ENCODE assay signal across 8 cellular contexts in genomic region chr4:56410247-56410646, GRCh38. TPM values are rescaled to one million over a fixed set of nuclear protein-coding genes. Genes with fewer than 3 reads are reported as not detected.
DNase-seq lines count a peak whose midpoint lies in the region; ATAC-seq, FAIRE-seq and TF ChIP-seq lines count a peak whose summit lies in the region.

No MANE protein-coding gene starts in this region.

- no peak for TF ChIP-seq EP300 in A549 (IDR thresholded peaks at IDR 0.05)

- no peak overlapping the region for H3K4me3 ChIP-seq in A549
- no peak overlapping the region for H3K4me3 ChIP-seq in HCT116 (replicated peaks in 1 of 2; ENCODE audit: low read depth in 1 of 2, low read length in 2 of 2)
- peak overlapping the region; percentile 52 for H3K4me3 ChIP-seq in iPS-20b (ENCODE audit: low read length)
- H3K4me3 ChIP-seq in skin epidermis, result peak overlapping the region in 1 of 7 experiments; percentile 6

- peaks cover 43% of the 10 kb centered on the region; the same call in 1 of the 2 replicates for H4K20me1 ChIP-seq in HCT116 (ENCODE audit: insufficient read depth)

- intact Hi-C loops in HCT116 (cut with micrococcal nuclease), result no loop called here

- H3K9me3 ChIP-seq in A549 (no peaks in the 10 kb centered on the region), HCT116 (ENCODE audit: control insufficient read depth in 1 of 2, insufficient read depth in 1 of 2, low read depth in 1 of 2, low read length in 2 of 2) (no peaks in the 10 kb centered on the region), iPS-20b (ENCODE audit: insufficient read depth, low read depth, low read length) (no peaks in the 10 kb centered on the region)

- no peak for TF ChIP-seq CTCF in A549 (IDR thresholded peaks at IDR 0.05)
- TF ChIP-seq CTCF in HCT116 (IDR thresholded peaks at IDR 0.05 in 2 of 3, conservative IDR thresholded peaks at IDR 0.05 in 1 of 3; ENCODE audit: borderline replicate concordance in 1 of 3, insufficient read depth in 1 of 3, low read depth in 2 of 3, low read length in 2 of 3), result no peak

- H3K4me2 ChIP-seq in A549, result peak overlapping the region; percentile 74
- H3K4me2 ChIP-seq in HCT116 (ENCODE audit: low read length), result peak overlapping the region; percentile 56

- WGBS in A549 (ENCODE audit: missing lambda C conversion rate), result 11% methylated on average over 3 of the region's 3 CpGs

- ATAC-seq in A549 (peak; percentile 82 to 91), HCT116 (peak; percentile 78)

- H3K79me2 ChIP-seq in HCT116 (ENCODE audit: insufficient read depth, low read length), result peaks cover 99% of the 10 kb centered on the region

- BruUV-seq in HCT116 (replicated peaks; lab: Mats Ljungman, UMichigan), result no TSS peak

- no peak for FAIRE-seq in A549 (lab: Jason Lieb, UNC)

- peak; percentile 47 to 79 for DNase-seq in A549 (ENCODE audit: low read depth in 1 of 2, low spot score in 1 of 2)
- DNase-seq in HCT116 (ENCODE audit: low read depth, low spot score), result peak; percentile 89
- DNase-seq in NCI-H510A (lab: John Stamatoyannopoulos, UW), result peak; percentile 55
- peak; percentile 78 for DNase-seq in brain pericyte (ENCODE audit: low read depth, low spot score)
- DNase-seq in NK-92 (lab: John Stamatoyannopoulos, UW; ENCODE audit: unreplicated experiment), result no peak
- no peak for DNase-seq in GDM1 (lab: John Stamatoyannopoulos, UW)

- no peak overlapping the region for H2AFZ ChIP-seq in HCT116 (ENCODE audit: low read depth, low read length, poor library complexity, severe bottlenecking)

- H3K4me1 ChIP-seq in A549 (peaks cover 28% of the 10 kb centered on the region), HCT116 (ENCODE audit: control insufficient read depth in 1 of 2, insufficient read depth in 2 of 2, low read length in 2 of 2) (peaks cover 16 to 32% of the 10 kb centered on the region in 2 experiments), iPS-20b (ENCODE audit: insufficient read depth, low read length) (peaks cover 30% of the 10 kb centered on the region; the same call in 1 of the 2 replicates)

- H3K9ac ChIP-seq in HCT116 (ENCODE audit: low read length), result peak overlapping the region; percentile 35
- peak overlapping the region; percentile 13; the same call in 1 of the 2 replicates for H3K9ac ChIP-seq in iPS-20b (ENCODE audit: low read depth, low read length)

- RAD21 ChIA-PET in HCT116 (lab: Charles Lee; ENCODE audit: low non-redundant PET in 1 of 2, low total read pairs in 2 of 2, uncharacterized antibody in 2 of 2, unreplicated experiment in 2 of 2), result no interaction called here

- no peaks in the 10 kb centered on the region for H3K9me2 ChIP-seq in HCT116 (ENCODE audit: insufficient read depth)

- H3K27ac ChIP-seq in A549 (peak overlapping the region; percentile 17 to 31; a peak in 2 of 6 replicates), HCT116 (ENCODE audit: low read depth, low read length) (peak overlapping the region; percentile 36; the same call in 1 of the 2 replicates), iPS-20b (ENCODE audit: low read length) (no peak overlapping the region), skin epidermis (peak overlapping the region in 16 of 21 experiments; percentile 4 to 79 (median 51))

- no peak for TF ChIP-seq POLR2A in A549 (IDR thresholded peaks at IDR 0.05; ENCODE audit: low read length)
- TF ChIP-seq POLR2A in HCT116 (IDR thresholded peaks at IDR 0.05; ENCODE audit: borderline replicate concordance, extremely low read depth, insufficient read depth, insufficient read length), result no peak

- POLR2A ChIA-PET in A549 (lab: Yijun Ruan, JAX), result interaction anchor here (1.1 to 2.0 kb wide), 3 partner anchors 23 to 56 kb away, joined by 3 to 10 read pairs (median 7); partner anchors contain the start of genes AASDH, PAICS and PPAT
- POLR2A ChIA-PET in HCT116 (lab: Charles Lee), result interaction anchor here (1.5 to 3.3 kb wide), 2 partner anchors 14 to 23 kb away, joined by 3 to 13 read pairs; partner anchors contain the start of gene AASDH

- TF ChIP-seq RAD21 in A549 (conservative IDR thresholded peaks at IDR 0.05 in 1 of 2, IDR thresholded peaks at IDR 0.05 in 1 of 2) (no peak), HCT116 (IDR thresholded peaks at IDR 0.05; ENCODE audit: low read depth) (peak; percentile 4; the same call in 1 of the 2 replicates)

- no peaks in the 10 kb centered on the region for H3K27me3 ChIP-seq in HCT116 (ENCODE audit: insufficient read depth, low read length)
- H3K27me3 ChIP-seq in iPS-20b (ENCODE audit: insufficient read depth, low read length), result no peaks in the 10 kb centered on the region

- CTCF ChIA-PET in A549 (lab: Yijun Ruan, JAX) (interaction anchor here (1.6 kb wide), 1 partner anchor 15 kb away, joined by 5 read pairs; no protein-coding TSS in a partner anchor), HCT116 (lab: Charles Lee) (interaction anchor here (0.9 to 1.0 kb wide), 2 partner anchors 134 to 426 kb away, joined by 3 read pairs; no protein-coding TSS in a partner anchor)

- peaks cover 15 to 17% of the 10 kb centered on the region in 2 experiments; a peak in 3 of 4 replicates for H3K36me3 ChIP-seq in HCT116 (ENCODE audit: control insufficient read depth in 1 of 2, insufficient read depth in 2 of 2, low read length in 2 of 2)
- H3K36me3 ChIP-seq in iPS-20b (ENCODE audit: insufficient read depth, low read depth, low read length), result peaks cover 26% of the 10 kb centered on the region

TF ChIP-seq in A549, 52 proteins besides CTCF, POLR2A, EP300 and RAD21:
- TF ChIP-seq MAFK (IDR thresholded peaks at IDR 0.05; ENCODE audit: partially characterized antibody) (peak; percentile 56), FOSL2 (IDR thresholded peaks at IDR 0.05) (no peak), FOSL2 (CRISPR knock-in tag; IDR thresholded peaks at IDR 0.05) (peak; percentile 71), ZFP36 (IDR thresholded peaks at IDR 0.05; ENCODE audit: borderline replicate concordance, partially characterized antibody) (no peak)

TF ChIP-seq in HCT116, 20 proteins besides CTCF, POLR2A, EP300 and RAD21 (continues in another document):
- TF ChIP-seq SRF (IDR thresholded peaks at IDR 0.05; ENCODE audit: low read depth) (peak; percentile 31; the same call in 1 of the 2 replicates), ATF3 (IDR thresholded peaks at IDR 0.05) (no peak), YY1 (IDR thresholded peaks at IDR 0.05; ENCODE audit: extremely low read depth, insufficient replicate concordance, low read depth, low read length) (peak; percentile 53), ELF1 (IDR thresholded peaks at IDR 0.05; ENCODE audit: borderline replicate concordance, low read depth) (no peak), CBX3 (IDR thresholded peaks at IDR 0.05; ENCODE audit: low read depth) (peak; percentile 42; the same call in 1 of the 2 replicates), CEBPB (IDR thresholded peaks at IDR 0.05; ENCODE audit: low read depth) (0 out of 2 replicates have a peak, but pooled peaks have one; percentile 10)
- TF ChIP-seq, protein P1, sequence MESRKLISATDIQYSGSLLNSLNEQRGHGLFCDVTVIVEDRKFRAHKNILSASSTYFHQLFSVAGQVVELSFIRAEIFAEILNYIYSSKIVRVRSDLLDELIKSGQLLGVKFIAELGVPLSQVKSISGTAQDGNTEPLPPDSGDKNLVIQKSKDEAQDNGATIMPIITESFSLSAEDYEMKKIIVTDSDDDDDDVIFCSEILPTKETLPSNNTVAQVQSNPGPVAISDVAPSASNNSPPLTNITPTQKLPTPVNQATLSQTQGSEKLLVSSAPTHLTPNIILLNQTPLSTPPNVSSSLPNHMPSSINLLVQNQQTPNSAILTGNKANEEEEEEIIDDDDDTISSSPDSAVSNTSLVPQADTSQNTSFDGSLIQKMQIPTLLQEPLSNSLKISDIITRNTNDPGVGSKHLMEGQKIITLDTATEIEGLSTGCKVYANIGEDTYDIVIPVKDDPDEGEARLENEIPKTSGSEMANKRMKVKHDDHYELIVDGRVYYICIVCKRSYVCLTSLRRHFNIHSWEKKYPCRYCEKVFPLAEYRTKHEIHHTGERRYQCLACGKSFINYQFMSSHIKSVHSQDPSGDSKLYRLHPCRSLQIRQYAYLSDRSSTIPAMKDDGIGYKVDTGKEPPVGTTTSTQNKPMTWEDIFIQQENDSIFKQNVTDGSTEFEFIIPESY (IDR thresholded peaks at IDR 0.05; ENCODE audit: extremely low read depth, insufficient replicate concordance, low read length), result no peak

RNA-seq across cellular contexts. Expression of gene AASDH, which starts 23.0 kb away (rescaled TPM):
- polyA plus RNA-seq in A549 (2011; rRNA removed) (11.1 and 12.2 TPM in 2 replicates), A549 (2017; fragmentation: RNase III; extraction: RNeasy Plus Mini Kit Qiagen cat#74134 plus additional on column Dnase treatment) (4.6 to 4.8 TPM (median 4.7 TPM) in 3 replicates)
- 1.7 and 1.8 TPM in 2 replicates for polyA plus RNA-seq in A549 (2012; cell fraction: cytosol; rRNA removed)
- 1.6 and 2.7 TPM in 2 replicates for polyA plus RNA-seq in A549 (2012; cell fraction: nucleus; rRNA removed)
- 5.3 and 7.1 TPM in 2 replicates for polyA minus RNA-seq in A549 (2011; rRNA and poly(A)+ RNA removed)
- 13.7 TPM for total RNA-seq in HCT116 (2021; ENCODE audit: unreplicated experiment)
- polyA plus RNA-seq in HCT116 (2012), result 6.2 and 8.3 TPM in 2 replicates

RNA-seq across cellular contexts. Expression of gene PPAT, which starts 25.2 kb away (rescaled TPM):
- polyA plus RNA-seq in A549 (2011; rRNA removed), result 25.4 and 26.7 TPM in 2 replicates
- 8.1 and 8.3 TPM in 2 replicates for polyA plus RNA-seq in A549 (2012; cell fraction: cytosol; rRNA removed)
- 5.3 and 7.5 TPM in 2 replicates for polyA plus RNA-seq in A549 (2012; cell fraction: nucleus; rRNA removed)
- 22.2 to 23.6 TPM (median 22.8 TPM) in 3 replicates for polyA plus RNA-seq in A549 (2017; fragmentation: RNase III; extraction: RNeasy Plus Mini Kit Qiagen cat#74134 plus additional on column Dnase treatment)
- 6.8 and 12.8 TPM in 2 replicates for polyA minus RNA-seq in A549 (2011; rRNA and poly(A)+ RNA removed)
- 78.6 TPM for total RNA-seq in HCT116 (2021; ENCODE audit: unreplicated experiment)
- 27.5 and 29.1 TPM in 2 replicates for polyA plus RNA-seq in HCT116 (2012)

RNA-seq across cellular contexts. Expression of gene PAICS, which starts 25.8 kb away (rescaled TPM):
- polyA plus RNA-seq in A549 (2011; rRNA removed) (185 and 227 TPM in 2 replicates), A549 (2017; fragmentation: RNase III; extraction: RNeasy Plus Mini Kit Qiagen cat#74134 plus additional on column Dnase treatment) (154 to 167 TPM (median 156 TPM) in 3 replicates)
- polyA plus RNA-seq in A549 (2012; cell fraction: cytosol; rRNA removed), result 82.8 and 92.9 TPM in 2 replicates
- 49.2 and 84.4 TPM in 2 replicates for polyA plus RNA-seq in A549 (2012; cell fraction: nucleus; rRNA removed)
- 49.3 and 53.2 TPM in 2 replicates for polyA minus RNA-seq in A549 (2011; rRNA and poly(A)+ RNA removed)
- total RNA-seq in HCT116 (2021; ENCODE audit: unreplicated experiment), result 324 TPM
- polyA plus RNA-seq in HCT116 (2012), result 77.8 and 119 TPM in 2 replicates

RNA-seq across cellular contexts. Expression of gene SRP72, which starts 57.2 kb away (rescaled TPM):
- polyA plus RNA-seq in A549 (2011; rRNA removed) (114 and 135 TPM in 2 replicates), A549 (2017; fragmentation: RNase III; extraction: RNeasy Plus Mini Kit Qiagen cat#74134 plus additional on column Dnase treatment) (70.1 to 73.3 TPM (median 71.6 TPM) in 3 replicates)
- 23.0 and 24.2 TPM in 2 replicates for polyA plus RNA-seq in A549 (2012; cell fraction: cytosol; rRNA removed)
- polyA plus RNA-seq in A549 (2012; cell fraction: nucleus; rRNA removed), result 19.9 and 39.4 TPM in 2 replicates
- 79.9 and 97.2 TPM in 2 replicates for polyA minus RNA-seq in A549 (2011; rRNA and poly(A)+ RNA removed)
- 146 TPM for total RNA-seq in HCT116 (2021; ENCODE audit: unreplicated experiment)
- polyA plus RNA-seq in HCT116 (2012), result 110 and 118 TPM in 2 replicates

Comparison
In these comparisons a context has a peak if more than half of its experiments do, and no peak if none do; other contexts are left out.
1. DNase-seq: peak in A549 (2 of 2), HCT116 (single experiment), NCI-H510A (single experiment) and brain pericyte (single experiment); none in NK-92 (single experiment) and GDM1 (single experiment).
2. Of the 6 proteins assayed by ChIP-seq in both A549 and HCT116: peak only in A549: none; only in HCT116: CEBPB, MAX and RAD21; in both: none; in neither: 3.